ENCODE assay signal across 30 cellular contexts in genomic region chr5:40656766-40657165, GRCh38.
"Had no signal": no experiment of that assay in that cellular context is flagged by ENCODE, and none has a peak within 500 bp of the region (broad histone marks: within the 10 kb centered on the region; RNA-seq: fewer than 3 reads in every experiment).

No MANE protein-coding gene starts in this region.

- H3K4me1 ChIP-seq: body of pancreas, esophagus squamous epithelium had no signal

- ATAC-seq: activated CD4-positive, CD25-positive, alpha-beta regulatory T cell treated with anti-CD3 and anti-CD28 coated beads, Interleukin-2, amount 50 U/mL, for 24 hours; activated CD8-positive, alpha-beta T cell treated with anti-CD3 and anti-CD28 coated beads for 36 hours; activated T-cell treated with anti-CD3 and anti-CD28 coated beads, Interleukin-2, amount 50 U/mL, for 4 hours; activated T-helper 17 cell treated with anti-CD3 and anti-CD28 coated beads, Interleukin-2, amount 50 U/mL, for 72 hours; body of pancreas; effector memory CD8-positive, alpha-beta T cell; heart left ventricle; T-helper 17 cell had no signal

- H3K36me3 ChIP-seq: esophagus squamous epithelium, heart left ventricle, WERI-Rb-1 had no signal

- H3K27ac ChIP-seq: body of pancreas, epithelial cell of prostate, esophagus squamous epithelium, heart left ventricle, WERI-Rb-1 had no signal

- H3K27me3 ChIP-seq: body of pancreas, esophagus squamous epithelium, heart left ventricle had no signal

- DNase-seq: activated B cell treated with CpG ODN at 0.5 μM for 24 hours; activated CD4-positive, alpha-beta T cell treated with anti-CD3 and anti-CD28 coated beads for 48 hours; activated CD4-positive, alpha-beta T cell treated with anti-CD3 and anti-CD28 coated beads, Interleukin-2, amount 50 U/mL, for 1 hour; activated CD4-positive, alpha-beta T cell treated with anti-CD3 and anti-CD28 coated beads, Interleukin-2, amount 50 U/mL, for 48 hours; activated CD8-positive, alpha-beta memory T cell treated with anti-CD3 and anti-CD28 coated beads for 24 hours; activated CD8-positive, alpha-beta T cell treated with anti-CD3 and anti-CD28 coated beads for 36 hours; activated effector memory CD4-positive, alpha-beta T cell treated with Interleukin-2 at 50 U/mL for 16 hours; activated gamma-delta T cell treated with Interleukin-2 at 50 U/mL for 16 hours; activated naive CD4-positive, alpha-beta T cell treated with anti-CD3 and anti-CD28 coated beads, Interleukin-2, amount 50 U/mL, for 16 hours; activated naive CD4-positive, alpha-beta T cell treated with Interleukin-2 at 50 U/mL for 16 hours; activated T-cell treated with anti-CD3 and anti-CD28 coated beads, Interleukin-2, amount 50 U/mL, for 4 hours; amygdala; aorta; body of pancreas; caudate nucleus; cortex of kidney; dermis blood vessel endothelial cell; effector CD4-positive, alpha-beta T cell; effector memory CD8-positive, alpha-beta T cell; esophagus squamous epithelium; foreskin melanocyte; glutamatergic neuron; heart left ventricle; T-helper 1 cell; T-helper 17 cell; T1000; WERI-Rb-1 had no signal

- H3K4me3 ChIP-seq: body of pancreas, esophagus squamous epithelium, heart left ventricle had no signal

- H3K9me3 ChIP-seq: body of pancreas, esophagus squamous epithelium had no signal
